ENCODE assay signal across 8 cellular contexts in genomic region chr5:150161242-150162141, GRCh38. TPM values are rescaled to one million over a fixed set of nuclear protein-coding genes. Genes with fewer than 3 reads are reported as not detected.
DNase-seq lines count a peak whose midpoint lies in the region; ATAC-seq and TF ChIP-seq lines count a peak whose summit lies in the region.

No MANE protein-coding gene starts in this region.

- peak overlapping the region in 1 of 8 donors; percentile 29 for H3K27ac Mint-ChIP-seq in CD8-positive, alpha-beta memory T cell

- H3K9me1 ChIP-seq in IMR-90 (ENCODE audit: insufficient read depth, low read length), result peaks cover 31% of the 10 kb centered on the region

- 58% methylated on average over 5 of the region's 14 CpGs; no CpG with 5 or more reads in 1 of the 2 experiments for WGBS in IMR-90 (ENCODE audit: extremely low coverage in 2 of 2, insufficient read length in 1 of 2), 2 experiments

- H3K56ac ChIP-seq in IMR-90 (ENCODE audit: extremely low read depth, insufficient read depth, low read length), result no peak overlapping the region

- peak overlapping the region; percentile 94 for H2BK120ac ChIP-seq in IMR-90 (ENCODE audit: low read depth, low read length)

- peak overlapping the region; percentile 68 to 81; a peak in 3 of 4 replicates for H4K8ac ChIP-seq in IMR-90 (ENCODE audit: low read depth in 2 of 2, low read length in 2 of 2)

- peak overlapping the region; percentile 79 for H2AK9ac ChIP-seq in IMR-90 (replicated peaks; ENCODE audit: low read depth, low read length, poor library complexity)

- peaks cover 23 to 24% of the 10 kb centered on the region in 2 donors for H3K27me3 Mint-ChIP-seq in CD8-positive, alpha-beta memory T cell

- no peaks in the 10 kb centered on the region for H3K4me1 ChIP-seq in CD8-positive, alpha-beta memory T cell (ENCODE audit: insufficient read depth, low read length)
- H3K4me1 ChIP-seq in IMR-90 (ENCODE audit: control insufficient read depth, insufficient read depth, low read length) (peaks cover 26% of the 10 kb centered on the region), osteoblast (ENCODE audit: insufficient read depth, low read length) (peaks cover 51% of the 10 kb centered on the region), tibial artery (peaks cover 0 to 77% (median 66%) of the 10 kb centered on the region in 4 donors)

- TF ChIP-seq RAD21 in IMR-90 (IDR thresholded peaks at IDR 0.05; ENCODE audit: low read length), result peak; percentile 91

- ATAC-seq in GM21367 (IDR thresholded peaks at IDR 0.05; ENCODE audit: unreplicated experiment) (peak; percentile 60), IMR-90 (ENCODE audit: low read depth) (peak; percentile 91)

- H3K9ac ChIP-seq in IMR-90 (ENCODE audit: low read depth, low read length), result no peak overlapping the region

- H2AK5ac ChIP-seq in IMR-90 (ENCODE audit: low read depth, low read length), result peak overlapping the region; percentile 83

- H3K79me2 ChIP-seq in osteoblast (ENCODE audit: insufficient read depth, low read length), result no peaks in the 10 kb centered on the region

- H2BK20ac ChIP-seq in IMR-90 (ENCODE audit: low read depth, low read length), result peak overlapping the region; percentile 87

- POLR2A ChIA-PET in CD8-positive, alpha-beta memory T cell (lab: Charles Lee), result no interaction called here
- POLR2A ChIA-PET in IMR-90 (lab: Charles Lee; ENCODE audit: unreplicated experiment), result no interaction called here

- peak overlapping the region; percentile 97 for H3K4ac ChIP-seq in IMR-90 (ENCODE audit: low read depth, low read length)

- peak overlapping the region; percentile 79 for H2AFZ ChIP-seq in IMR-90 (replicated peaks; ENCODE audit: low read length, poor library complexity)
- H2AFZ ChIP-seq in osteoblast (ENCODE audit: low read length), result peak overlapping the region; percentile 81

- peaks cover 0 to 33% of the 10 kb centered on the region in 2 experiments; a peak in 2 of 4 replicates for H3K79me1 ChIP-seq in IMR-90 (ENCODE audit: low read depth in 1 of 2, low read length in 2 of 2)

- H3K27me3 ChIP-seq in CD8-positive, alpha-beta memory T cell (ENCODE audit: insufficient read depth, low read length, poor library complexity, severe bottlenecking), result no peaks in the 10 kb centered on the region
- H3K27me3 ChIP-seq in IMR-90 (ENCODE audit: control insufficient read depth, insufficient read depth, low read length) (no peaks in the 10 kb centered on the region), osteoblast (ENCODE audit: insufficient read depth, low read length) (no peaks in the 10 kb centered on the region), tibial artery (peaks cover 0 to 2% of the 10 kb centered on the region in 2 donors)

- no peaks in the 10 kb centered on the region for H3K9me3 Mint-ChIP-seq in CD8-positive, alpha-beta memory T cell

- DNase-seq in CD8-positive, alpha-beta memory T cell, result peak; percentile 42 to 79 (median 61)
- DNase-seq in IMR-90 (peak; percentile 65), RPMI8226 (peak; percentile 80), foreskin melanocyte (peak; percentile 39), osteoblast (ENCODE audit: insufficient read length, low spot score, missing footprints) (peak; percentile 98), tibial artery (peak; percentile 88 to 94)
- DNase-seq in activated T-helper 9 cell treated with anti-CD3 and anti-CD28 coated beads, Interleukin-2, amount 50 U/mL, for 16 hours (ENCODE audit: low read depth), result peak; percentile 55

- H3K4me2 ChIP-seq in IMR-90 (ENCODE audit: low read depth, low read length) (no peak overlapping the region), osteoblast (ENCODE audit: insufficient read depth, low read length) (no peak overlapping the region)

- CTCF ChIA-PET in CD8-positive, alpha-beta memory T cell (lab: Charles Lee), result interaction anchor here (0.9 to 2.2 kb wide), 8 partner anchors 11 to 279 kb away, joined by 3 to 13 read pairs (median 5); no protein-coding TSS in a partner anchor
- CTCF ChIA-PET in IMR-90 (lab: Yijun Ruan, JAX), result interaction anchor here (0.5 to 1.2 kb wide), 3 partner anchors 16 to 249 kb away, joined by 3 to 4 read pairs (median 3); no protein-coding TSS in a partner anchor

- peaks cover 0 to under 1% (median 0%) of the 10 kb centered on the region in 3 donors for H3K4me1 Mint-ChIP-seq in CD8-positive, alpha-beta memory T cell

- no peaks in the 10 kb centered on the region for H3K36me3 Mint-ChIP-seq in CD8-positive, alpha-beta memory T cell

- no peaks in the 10 kb centered on the region for H3K36me3 ChIP-seq in CD8-positive, alpha-beta memory T cell (ENCODE audit: insufficient read depth, low read length)
- H3K36me3 ChIP-seq in IMR-90 (ENCODE audit: control insufficient read depth, insufficient read depth, low read length) (no peaks in the 10 kb centered on the region), osteoblast (ENCODE audit: insufficient read depth, low read length) (no peaks in the 10 kb centered on the region), tibial artery (no peaks in the 10 kb centered on the region)

- peak overlapping the region; percentile 6; the same call in 1 of the 2 replicates for H4K5ac ChIP-seq in IMR-90 (ENCODE audit: low read depth, low read length)

- H3K4me3 Mint-ChIP-seq in CD8-positive, alpha-beta memory T cell, result no peak overlapping the region

- H4K91ac ChIP-seq in IMR-90 (ENCODE audit: insufficient read depth, low read depth, low read length), result peak overlapping the region; percentile 77

- 0 out of 2 replicates have a peak overlapping the region, but pooled peaks have one; percentile 27 for H3K14ac ChIP-seq in IMR-90 (replicated peaks; ENCODE audit: low read depth, low read length)

- H2BK5ac ChIP-seq in IMR-90 (ENCODE audit: low read depth, low read length, poor library complexity, severe bottlenecking), result peak overlapping the region; percentile 14

- no peaks in the 10 kb centered on the region for H4K20me1 ChIP-seq in IMR-90 (ENCODE audit: insufficient read depth, low read length)
- no peaks in the 10 kb centered on the region for H4K20me1 ChIP-seq in osteoblast (ENCODE audit: insufficient read depth, low read length)

- TF ChIP-seq CTCF in IMR-90 (conservative IDR thresholded peaks at IDR 0.05; ENCODE audit: low read depth, low read length) (peak; percentile 94), osteoblast (IDR thresholded peaks at IDR 0.05; ENCODE audit: extremely low read depth, low read depth, low read length) (peak; percentile 92), tibial artery (IDR thresholded peaks at IDR 0.05) (peak; percentile 93)

- dilution Hi-C loops in IMR-90 (cut with HindIII; ENCODE audit: low sequenced_read_pairs, unreplicated experiment), result no loop called here

- H3K4me3 ChIP-seq in CD8-positive, alpha-beta memory T cell (ENCODE audit: low read length), result no peak overlapping the region
- H3K4me3 ChIP-seq in IMR-90 (ENCODE audit: insufficient read depth, low read depth, low read length), result no peak overlapping the region
- H3K4me3 ChIP-seq in osteoblast (ENCODE audit: insufficient read depth, low read length), result no peak overlapping the region
- H3K4me3 ChIP-seq in tibial artery, result no peak overlapping the region

- TF ChIP-seq POLR2A in IMR-90 (IDR thresholded peaks at IDR 0.05; ENCODE audit: low read depth, low read length), result peak; percentile 8; the same call in 1 of the 2 replicates

- no TSS peak for BruUV-seq in IMR-90 (replicated peaks; lab: Mats Ljungman, UMichigan)

- H2BK15ac ChIP-seq in IMR-90 (ENCODE audit: low read depth, low read length), result peak overlapping the region; percentile 41; the same call in 2 of the 3 replicates

- intact Hi-C loops in IMR-90 (cut with micrococcal nuclease) (loop anchor here (1.0 to 2.0 kb wide), 3 partner anchors 57 to 275 kb away; no protein-coding TSS in a partner anchor), tibial artery (cut with DNase I; ENCODE audit: low total_unique reads) (loop anchor here (2.0 to 5.0 kb wide), 2 partner anchors 34 to 49 kb away; no protein-coding TSS in a partner anchor)

- H3K23ac ChIP-seq in IMR-90 (ENCODE audit: low read depth, low read length), result 0 out of 2 replicates have a peak overlapping the region, but pooled peaks have one; percentile 15

- no peaks in the 10 kb centered on the region for H3K9me3 ChIP-seq in CD8-positive, alpha-beta memory T cell (ENCODE audit: low read length)
- no peaks in the 10 kb centered on the region for H3K9me3 ChIP-seq in IMR-90 (ENCODE audit: control insufficient read depth, insufficient read depth, low read length)
- no peaks in the 10 kb centered on the region for H3K9me3 ChIP-seq in osteoblast (ENCODE audit: low read depth, low read length)
- no peaks in the 10 kb centered on the region for H3K9me3 ChIP-seq in tibial artery

- no peak overlapping the region for H3K27ac ChIP-seq in CD8-positive, alpha-beta memory T cell (ENCODE audit: low read depth, low read length)
- no peak overlapping the region for H3K27ac ChIP-seq in IMR-90 (ENCODE audit: insufficient read depth, low read length)
- peak overlapping the region; percentile 83 for H3K27ac ChIP-seq in osteoblast (ENCODE audit: low read depth, low read length)
- peak overlapping the region; percentile 89 to 98 for H3K27ac ChIP-seq in tibial artery

- no peak overlapping the region for H3K18ac ChIP-seq in IMR-90 (ENCODE audit: low read depth, low read length)

- in situ Hi-C loops in IMR-90 (cut with MboI; ENCODE audit: low sequenced_read_pairs), result no loop called here

TF ChIP-seq in IMR-90, 13 proteins besides CTCF, POLR2A, EP300 and RAD21 (continues in another document):
- peak; percentile 94 for TF ChIP-seq SMC3 (IDR thresholded peaks at IDR 0.05; ENCODE audit: low read depth, low read length)
- TF ChIP-seq MXI1 (IDR thresholded peaks at IDR 0.05; ENCODE audit: borderline replicate concordance, low read depth, low read length), result no peak

RNA-seq across cellular contexts. Expression of gene CDX1, which starts 5.1 kb away (rescaled TPM):
- total RNA-seq in CD8-positive, alpha-beta memory T cell, result not detected
- polyA plus RNA-seq in CD8-positive, alpha-beta memory T cell, result not detected
- 0.18 TPM in 1 of 2 replicates, not detected in the other for total RNA-seq in IMR-90 (2012; rRNA removed)
- 0.22 and 0.24 TPM in 2 replicates for polyA plus RNA-seq in IMR-90 (2012; rRNA removed)
- 0.22 and 0.56 TPM in 2 replicates for polyA plus RNA-seq in IMR-90 (2012; cell fraction: cytosol; rRNA removed)
- 0.28 and 0.41 TPM in 2 replicates for polyA plus RNA-seq in IMR-90 (2012; cell fraction: nucleus; rRNA removed; ENCODE audit: low replicate concordance)
- total RNA-seq in osteoblast, result 0.29 and 0.36 TPM in 2 replicates

RNA-seq across cellular contexts. Expression of gene PDGFRB, which starts 5.8 kb away (rescaled TPM):
- total RNA-seq in CD8-positive, alpha-beta memory T cell, result 1 to 10 TPM in 1 of 2 experiments, under 1 TPM in 1; 0.66 to 2.0 TPM
- 0.81 TPM for polyA plus RNA-seq in CD8-positive, alpha-beta memory T cell
- total RNA-seq in IMR-90 (2012; rRNA removed) (81.9 and 108 TPM in 2 replicates), osteoblast (531 and 567 TPM in 2 replicates)
- 122 and 124 TPM in 2 replicates for polyA plus RNA-seq in IMR-90 (2012; rRNA removed)
- 69.9 and 116 TPM in 2 replicates for polyA plus RNA-seq in IMR-90 (2012; cell fraction: cytosol; rRNA removed)
- 238 and 330 TPM in 2 replicates for polyA plus RNA-seq in IMR-90 (2012; cell fraction: nucleus; rRNA removed; ENCODE audit: low replicate concordance)

RNA-seq across cellular contexts. Expression of gene SLC6A7, which starts 28.4 kb away (rescaled TPM):
- not detected for total RNA-seq in CD8-positive, alpha-beta memory T cell
- not detected for polyA plus RNA-seq in CD8-positive, alpha-beta memory T cell
- under 0.01 TPM in 1 of 2 replicates, not detected in the other for total RNA-seq in IMR-90 (2012; rRNA removed)
- polyA plus RNA-seq in IMR-90 (2012; rRNA removed), result not detected in 2 replicates
- polyA plus RNA-seq in IMR-90 (2012; cell fraction: cytosol; rRNA removed), result 0.01 TPM in 1 of 2 replicates, not detected in the other
- 0.08 and 0.16 TPM in 2 replicates for polyA plus RNA-seq in IMR-90 (2012; cell fraction: nucleus; rRNA removed; ENCODE audit: low replicate concordance)
- under 0.01 TPM in 1 of 2 replicates, not detected in the other for total RNA-seq in osteoblast

Comparison
In these comparisons a context has a peak if more than half of its experiments do, and no peak if none do; other contexts are left out.
1. DNase-seq: peak in every context shown above with its lines; median percentile 98 in osteoblast; 91 in tibial artery; 80 in RPMI8226; 65 in IMR-90; 61 in CD8-positive, alpha-beta memory T cell; 55 in activated T-helper 9 cell treated with anti-CD3 and anti-CD28 coated beads, Interleukin-2, amount 50 U/mL, for 16 hours; 39 in foreskin melanocyte.
2. H3K27ac ChIP-seq: peak in osteoblast (single experiment) and tibial artery (2 of 2); none in CD8-positive, alpha-beta memory T cell (single experiment) and IMR-90 (single experiment).
3. RNA of gene PDGFRB, which starts 5.8 kb away (total RNA-seq): 531 to 567 TPM in osteoblast and 81.9 to 108 TPM in IMR-90; 0.66 to 2.0 TPM in CD8-positive, alpha-beta memory T cell; every median in the first group is over 10 times any median in the second.
4. Peak in every context shown above with its lines, with median percentiles within 50 percentile points of each other: CTCF ChIP-seq.